In the genomic region with DNA sequence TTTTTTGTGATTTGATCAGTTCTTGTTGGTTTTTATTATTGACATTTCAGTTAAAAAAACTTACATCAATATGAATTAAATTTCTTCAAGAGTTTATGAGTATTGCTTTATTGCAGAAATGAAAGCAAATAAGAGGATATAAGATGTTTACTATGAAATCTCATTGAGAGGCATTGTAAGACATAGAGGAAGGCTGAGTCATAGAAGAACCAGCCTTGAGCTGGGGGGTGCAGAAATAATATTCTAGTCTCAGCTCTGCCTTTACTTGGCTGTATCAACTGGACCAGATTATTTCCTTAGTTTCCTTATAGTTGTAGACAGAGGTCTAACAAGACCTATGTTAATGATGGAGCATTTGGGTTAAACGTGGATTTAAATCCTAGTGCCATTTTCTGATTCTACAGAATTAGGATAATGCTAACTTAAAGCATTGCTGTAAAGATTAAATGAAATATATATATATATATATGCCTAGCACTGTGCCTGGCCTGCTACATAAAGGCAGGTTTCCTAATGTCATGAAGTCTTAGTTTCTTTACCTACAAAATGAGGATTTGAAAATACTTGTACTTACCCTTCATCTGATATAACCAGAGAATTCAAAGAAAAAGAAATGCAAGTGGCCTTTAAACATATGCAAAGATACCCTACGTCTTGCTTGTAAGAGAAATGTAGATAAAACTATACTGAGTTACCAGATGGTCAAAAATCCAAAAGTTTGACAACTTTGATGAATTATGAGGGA, we compare ENCODE assay signal across 1 cellular context.
TF ChIP-seq lines count a peak whose summit lies in the region.

No MANE protein-coding gene starts in this region.

TF ChIP-seq in GM23338, 12 proteins besides CTCF, POLR2A, EP300 and RAD21 (continued from another document):
- TF ChIP-seq, protein P1, sequence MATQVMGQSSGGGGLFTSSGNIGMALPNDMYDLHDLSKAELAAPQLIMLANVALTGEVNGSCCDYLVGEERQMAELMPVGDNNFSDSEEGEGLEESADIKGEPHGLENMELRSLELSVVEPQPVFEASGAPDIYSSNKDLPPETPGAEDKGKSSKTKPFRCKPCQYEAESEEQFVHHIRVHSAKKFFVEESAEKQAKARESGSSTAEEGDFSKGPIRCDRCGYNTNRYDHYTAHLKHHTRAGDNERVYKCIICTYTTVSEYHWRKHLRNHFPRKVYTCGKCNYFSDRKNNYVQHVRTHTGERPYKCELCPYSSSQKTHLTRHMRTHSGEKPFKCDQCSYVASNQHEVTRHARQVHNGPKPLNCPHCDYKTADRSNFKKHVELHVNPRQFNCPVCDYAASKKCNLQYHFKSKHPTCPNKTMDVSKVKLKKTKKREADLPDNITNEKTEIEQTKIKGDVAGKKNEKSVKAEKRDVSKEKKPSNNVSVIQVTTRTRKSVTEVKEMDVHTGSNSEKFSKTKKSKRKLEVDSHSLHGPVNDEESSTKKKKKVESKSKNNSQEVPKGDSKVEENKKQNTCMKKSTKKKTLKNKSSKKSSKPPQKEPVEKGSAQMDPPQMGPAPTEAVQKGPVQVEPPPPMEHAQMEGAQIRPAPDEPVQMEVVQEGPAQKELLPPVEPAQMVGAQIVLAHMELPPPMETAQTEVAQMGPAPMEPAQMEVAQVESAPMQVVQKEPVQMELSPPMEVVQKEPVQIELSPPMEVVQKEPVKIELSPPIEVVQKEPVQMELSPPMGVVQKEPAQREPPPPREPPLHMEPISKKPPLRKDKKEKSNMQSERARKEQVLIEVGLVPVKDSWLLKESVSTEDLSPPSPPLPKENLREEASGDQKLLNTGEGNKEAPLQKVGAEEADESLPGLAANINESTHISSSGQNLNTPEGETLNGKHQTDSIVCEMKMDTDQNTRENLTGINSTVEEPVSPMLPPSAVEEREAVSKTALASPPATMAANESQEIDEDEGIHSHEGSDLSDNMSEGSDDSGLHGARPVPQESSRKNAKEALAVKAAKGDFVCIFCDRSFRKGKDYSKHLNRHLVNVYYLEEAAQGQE (IDR thresholded peaks at IDR 0.05; ENCODE audit: unreplicated experiment) = no peak
